In the genomic region with DNA sequence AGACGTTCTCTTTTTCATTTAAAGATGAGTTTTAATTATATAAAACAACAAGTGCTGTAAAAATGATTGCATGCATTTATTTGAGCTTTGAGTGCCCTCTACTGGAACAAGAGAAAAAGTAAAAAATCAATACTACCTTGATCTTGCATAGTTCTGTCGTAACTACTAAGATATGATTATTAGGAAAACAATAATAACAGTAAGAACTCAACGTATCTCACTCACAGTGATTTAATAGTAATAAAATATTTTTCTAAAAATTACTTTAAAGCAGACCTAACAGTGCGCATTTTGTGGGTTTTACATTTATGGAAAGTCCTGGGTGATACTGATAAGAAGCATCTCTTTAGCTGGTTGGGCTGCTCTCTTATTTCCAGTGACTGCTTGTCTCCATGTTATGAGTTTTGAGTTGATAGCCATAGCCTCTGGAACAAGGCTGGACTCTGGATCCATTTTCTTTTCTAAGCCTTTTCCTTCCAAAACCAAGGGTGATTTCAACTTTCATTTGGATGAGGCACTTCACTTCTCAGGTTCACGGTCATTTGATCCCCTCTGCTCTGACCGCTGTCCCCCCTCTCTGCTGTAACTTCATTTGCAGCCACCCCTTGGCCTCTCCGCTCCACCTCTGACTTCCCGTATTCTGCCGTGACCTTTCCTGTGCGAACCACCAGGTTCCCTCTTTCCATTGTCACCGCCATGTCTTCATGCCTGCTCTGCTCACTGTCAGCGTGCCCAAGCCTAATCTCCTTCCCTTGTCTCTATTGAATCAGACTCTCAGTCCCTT, we compare ENCODE assay signal across 8 cellular contexts. TPM values are rescaled to one million over a fixed set of nuclear protein-coding genes. Genes with fewer than 3 reads are reported as not detected.
DNase-seq lines count a peak whose midpoint lies in the region; ATAC-seq and TF ChIP-seq lines count a peak whose summit lies in the region.

No MANE protein-coding gene starts in this region.

- no peak overlapping the region for H3K4me2 ChIP-seq in OCI-LY1 (ENCODE audit: low read length)

- no TSS peak for BruUV-seq in Calu3 (replicated peaks; lab: Mats Ljungman, UMichigan)

- no peaks in the 10 kb centered on the region for H3K9me3 ChIP-seq in OCI-LY1 (ENCODE audit: low read length)

- H3K4me1 ChIP-seq in OCI-LY1 (ENCODE audit: insufficient read depth, low read length, severe bottlenecking): no peaks in the 10 kb centered on the region

- H3F3A ChIP-seq in OCI-LY1 (ENCODE audit: insufficient read depth, low read length): no peaks in the 10 kb centered on the region

- no peak overlapping the region for H3K4me3 ChIP-seq in OCI-LY1 (ENCODE audit: low read depth, low read length, poor library complexity, severe bottlenecking)
- no peak overlapping the region for H3K4me3 ChIP-seq in fibroblast of villous mesenchyme (ENCODE audit: low read depth, low read length)

- CTCF ChIA-PET in Calu3 (lab: Charles Lee): interaction anchor here (0.6 to 1.3 kb wide), 9 partner anchors 9 to 1533 kb away, joined by 3 to 8 read pairs (median 3); no protein-coding TSS in a partner anchor

- TF ChIP-seq CTCF in Calu3 (IDR thresholded peaks at IDR 0.05; ENCODE audit: unreplicated experiment): peak; percentile 57
- peak; percentile 55 for TF ChIP-seq CTCF in OCI-LY1 (IDR thresholded peaks at IDR 0.05; ENCODE audit: low read length)
- peak; percentile 35 for TF ChIP-seq CTCF in fibroblast of villous mesenchyme (IDR thresholded peaks at IDR 0.05; ENCODE audit: insufficient read depth, low read depth, low read length)

- peak overlapping the region; percentile 1 for H3K27ac Mint-ChIP-seq in Calu3 (ENCODE audit: unreplicated experiment)

- intact Hi-C loops in Calu3 (cut with micrococcal nuclease; ENCODE audit: unreplicated experiment): loop anchor here (1.0 to 5.0 kb wide), 3 partner anchors 1125 to 1500 kb away; no protein-coding TSS in a partner anchor

- H2AFZ ChIP-seq in OCI-LY1 (ENCODE audit: low read length): no peak overlapping the region

- no peaks in the 10 kb centered on the region for H3K27me3 ChIP-seq in OCI-LY1 (ENCODE audit: insufficient read depth, low read length)

- no peaks in the 10 kb centered on the region for H4K20me1 ChIP-seq in OCI-LY1 (ENCODE audit: insufficient read depth, low read length)

- no peak overlapping the region for H3K4me3 Mint-ChIP-seq in Calu3 (ENCODE audit: low read depth, unreplicated experiment)

- no peaks in the 10 kb centered on the region for H3K36me3 Mint-ChIP-seq in Calu3 (ENCODE audit: insufficient read depth, unreplicated experiment)

- peak; percentile 14 for ATAC-seq in GM21529 (IDR thresholded peaks at IDR 0.05; ENCODE audit: unreplicated experiment)

- no peaks in the 10 kb centered on the region for H3K79me2 ChIP-seq in OCI-LY1 (ENCODE audit: insufficient read depth, low read length)

- H3K27me3 Mint-ChIP-seq in Calu3 (ENCODE audit: unreplicated experiment): peaks cover 30% of the 10 kb centered on the region

- H3K27ac ChIP-seq in OCI-LY1 (ENCODE audit: low read depth, low read length, poor library complexity, severe bottlenecking): no peak overlapping the region

- H3K9me3 Mint-ChIP-seq in Calu3 (ENCODE audit: low read depth, unreplicated experiment): no peaks in the 10 kb centered on the region

- peaks cover 8% of the 10 kb centered on the region for H3K4me1 Mint-ChIP-seq in Calu3 (ENCODE audit: low read depth, unreplicated experiment)

- H3K36me3 ChIP-seq in OCI-LY1 (ENCODE audit: insufficient read depth, low read length): no peaks in the 10 kb centered on the region

- DNase-seq in Calu3 (no peak), fibroblast of villous mesenchyme (ENCODE audit: low read depth) (no peak), NCI-H1417 treated with DMSO at 0.1 percent for 48 hours (lab: John Stamatoyannopoulos, UW) (no peak), NCI-H226 (no peak), HuH-7.5 (ENCODE audit: low spot score) (no peak)
- no peak for DNase-seq in stimulated activated CD4-positive, alpha-beta T cell treated with anti-CD3 and anti-CD28 coated beads, Interleukin-4, amount 100 ng/mL, for 24 hours

- no peak overlapping the region for H3K9ac ChIP-seq in OCI-LY1 (ENCODE audit: low read length)

- no peaks in the 10 kb centered on the region for H3K9me2 ChIP-seq in OCI-LY1 (ENCODE audit: low read depth, low read length)

RNA-seq across cellular contexts. Expression of a gene that starts 29.6 kb away (rescaled TPM):
- 44.5 and 68.9 TPM in 2 replicates for total RNA-seq in Calu3 (2022)
- 65.2 and 84.7 TPM in 2 replicates for total RNA-seq in fibroblast of villous mesenchyme
